In genomic region chr7:95772298-95772770, GRCh38 we compare ENCODE assay signal across 8 cellular contexts. TPM values are rescaled to one million over a fixed set of nuclear protein-coding genes. Genes with fewer than 3 reads are reported as not detected.
DNase-seq lines count a peak whose midpoint lies in the region; ATAC-seq and TF ChIP-seq lines count a peak whose summit lies in the region.

DYNC1I1 (plus strand) TSS chr7:95772554; CDS start chr7:95804730, 32,176 bp downstream.

- 0% methylated on average over 6 to 8 of the region's 49 CpGs for WGBS in thyroid gland, 2 donors

- H3K4me1 ChIP-seq in thyroid gland = peaks cover 0 to 5% of the 10 kb centered on the region in 2 donors

- peaks cover 0 to 2% (median 0%) of the 10 kb centered on the region in 3 donors for H3K36me3 Mint-ChIP-seq in naive thymus-derived CD8-positive, alpha-beta T cell

- peaks cover 3 to 8% (median 5%) of the 10 kb centered on the region in 4 donors for H3K4me1 Mint-ChIP-seq in naive thymus-derived CD8-positive, alpha-beta T cell

- intact Hi-C loops in thyroid gland (cut with DNase I) = no loop called here

- H3K36me3 ChIP-seq in thyroid gland = no peaks in the 10 kb centered on the region

- H3K27ac ChIP-seq in thyroid gland = peak within 1 kb of the TSS in 2 of 3 donors; percentile 25 to 52

- TF ChIP-seq CTCF in fibroblast of villous mesenchyme (IDR thresholded peaks at IDR 0.05; ENCODE audit: insufficient read depth, low read depth, low read length) (no peak), thyroid gland (IDR thresholded peaks at IDR 0.05) (no peak)

- peak within 1 kb of the TSS; percentile 53 for H3K4me3 ChIP-seq in fibroblast of villous mesenchyme (ENCODE audit: low read depth, low read length)
- peak within 1 kb of the TSS; percentile 66 to 75 (median 70) for H3K4me3 ChIP-seq in thyroid gland (replicated peaks in 1 of 3)

- no peaks in the 10 kb centered on the region for H3K9me3 ChIP-seq in thyroid gland

- TF ChIP-seq POLR2A in thyroid gland (IDR thresholded peaks at IDR 0.05) = peak in 1 of 2 donors; percentile 81

- H3K9me3 Mint-ChIP-seq in naive thymus-derived CD8-positive, alpha-beta T cell = peaks cover 0 to 3% (median 0%) of the 10 kb centered on the region in 9 donors

- H3K27me3 ChIP-seq in thyroid gland = no peaks in the 10 kb centered on the region

- ATAC-seq in GM19035 (IDR thresholded peaks at IDR 0.05; ENCODE audit: unreplicated experiment) = peak; percentile 92
- peak; percentile 91 for ATAC-seq in HG03103 (IDR thresholded peaks at IDR 0.05; ENCODE audit: low read depth, unreplicated experiment)
- peak in 1 of 2 donors; percentile 29 for ATAC-seq in naive thymus-derived CD8-positive, alpha-beta T cell

- POLR2A ChIA-PET in naive thymus-derived CD8-positive, alpha-beta T cell (lab: Charles Lee) = no interaction called here

- H3K4me3 Mint-ChIP-seq in naive thymus-derived CD8-positive, alpha-beta T cell = peak within 1 kb of the TSS; percentile 46 to 83 (median 72)

- H3K27me3 Mint-ChIP-seq in naive thymus-derived CD8-positive, alpha-beta T cell = peaks cover 18 to 68% (median 32%) of the 10 kb centered on the region in 5 donors

- no peak within 1 kb of the TSS for H3K27ac Mint-ChIP-seq in naive thymus-derived CD8-positive, alpha-beta T cell

- peak in 12 of 14 donors; percentile 16 to 71 (median 48) for DNase-seq in C1 segment of cervical spinal cord (lab: John Stamatoyannopoulos, UW)
- DNase-seq in NCI-H2196 treated with DMSO at 0.1 percent for 48 hours (lab: John Stamatoyannopoulos, UW; ENCODE audit: unreplicated experiment) = peak; percentile 51
- peak in 2 of 3 experiments; percentile 0 to 8 for DNase-seq in activated CD8-positive, alpha-beta memory T cell treated with anti-CD3 and anti-CD28 coated beads for 48 hours (ENCODE audit: low read depth in 2 of 3, low spot score in 2 of 3)
- DNase-seq in fibroblast of villous mesenchyme (ENCODE audit: low read depth) = peak; percentile 33
- DNase-seq in naive thymus-derived CD8-positive, alpha-beta T cell = peak in 2 of 10 donors; percentile 2 to 5
- peak; percentile 74 to 80 for DNase-seq in thyroid gland

RNA-seq across cellular contexts. Expression of gene DYNC1I1, which starts in this region (rescaled TPM):
- total RNA-seq in fibroblast of villous mesenchyme (0.43 and 1.9 TPM in 2 replicates), thyroid gland (10 to 100 TPM in 2 of 4 donors, 1 to 10 TPM in 2; 6.6 to 12.8 (median 10.5) TPM)
- not detected for total RNA-seq in naive thymus-derived CD8-positive, alpha-beta T cell
- not detected for polyA plus RNA-seq in naive thymus-derived CD8-positive, alpha-beta T cell
